In the genomic region with DNA sequence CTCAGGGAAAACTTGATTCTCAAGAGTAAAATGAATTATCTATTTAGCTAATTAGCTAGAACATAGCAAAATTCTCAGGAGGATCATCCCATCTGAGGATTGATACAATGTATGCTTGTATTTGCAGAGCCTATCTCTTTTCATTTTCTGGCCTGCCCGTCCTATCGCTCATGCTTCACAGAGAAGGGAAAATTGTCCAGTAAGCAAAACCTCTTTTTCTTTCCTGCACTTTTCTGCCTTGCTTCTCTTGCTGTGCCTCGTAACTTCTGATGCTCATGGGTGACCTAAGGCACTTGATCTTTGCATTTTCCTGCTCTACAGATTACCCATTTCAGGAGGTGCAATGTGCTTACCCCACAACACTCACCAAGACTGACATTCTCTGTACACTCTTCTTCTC, we compare ENCODE assay signal across 19 cellular contexts.
DNase-seq lines count a peak whose midpoint lies in the region; ATAC-seq, FAIRE-seq and TF ChIP-seq lines count a peak whose summit lies in the region.
"Had no signal": no experiment of that assay in that cellular context is flagged by ENCODE, and none has a peak within 500 bp of the region (broad histone marks: within the 10 kb centered on the region; RNA-seq: fewer than 3 reads in every experiment).

No MANE protein-coding gene starts in this region.

- H3K27me3 ChIP-seq in parathyroid adenoma (ENCODE audit: control insufficient read depth, insufficient read depth, low read length): no peaks in the 10 kb centered on the region
- H3K27me3 ChIP-seq: BLaER1 had no signal

- DNase-seq in COLO829 (ENCODE audit: low spot score) (peak; percentile 6), HTR-8/SVneo (ENCODE audit: insufficient read length, low spot score) (no peak), NCI-H187 (lab: John Stamatoyannopoulos, UW) (no peak)
- DNase-seq: CD4-positive, CD25-positive, alpha-beta regulatory T cell; CD8-positive, alpha-beta T cell; DMS 273 treated with DMSO at 0.1 percent for 48 hours; DMS79; EL; GDM1; GM23248; H9 had no signal

- ATAC-seq in GM19023 (IDR thresholded peaks at IDR 0.05; ENCODE audit: unreplicated experiment) (no peak), GM19455 (IDR thresholded peaks at IDR 0.05; ENCODE audit: unreplicated experiment) (no peak)
- ATAC-seq: CD8-positive, alpha-beta T cell; GM12878; HCT116 had no signal

- peak; percentile 26 for FAIRE-seq in HTR-8/SVneo (lab: Jason Lieb, UNC)
- FAIRE-seq: D721Med, GM12878 had no signal

- no peak overlapping the region for H3K4me2 ChIP-seq in parathyroid adenoma (ENCODE audit: low read length)
- H3K4me2 ChIP-seq: BLaER1 had no signal

- H3K27ac ChIP-seq in parathyroid adenoma: peak overlapping the region; percentile 15
- H3K27ac ChIP-seq: BLaER1, C4-2B, GM23248 had no signal

- H3K4me1 ChIP-seq in parathyroid adenoma: peaks cover 5% of the 10 kb centered on the region
- H3K4me1 ChIP-seq: BLaER1 had no signal

- no peaks in the 10 kb centered on the region for H3K79me2 ChIP-seq in parathyroid adenoma

- no peak for TF ChIP-seq CTCF in parathyroid adenoma (IDR thresholded peaks at IDR 0.05)

- no peak overlapping the region for H3K9ac ChIP-seq in parathyroid adenoma
- H3K9ac ChIP-seq: BLaER1, GM23248 had no signal

- no peaks in the 10 kb centered on the region for H3K36me3 ChIP-seq in parathyroid adenoma (ENCODE audit: control insufficient read depth, insufficient read depth, low read length)
- H3K36me3 ChIP-seq: BLaER1 had no signal

- H3K9me3 ChIP-seq in parathyroid adenoma (ENCODE audit: control insufficient read depth, low read length): no peaks in the 10 kb centered on the region

- peak overlapping the region; percentile 38 for H2AFZ ChIP-seq in parathyroid adenoma
- H2AFZ ChIP-seq: GM23248 had no signal

- no peak overlapping the region for H3K4me3 ChIP-seq in parathyroid adenoma (ENCODE audit: low read depth, low read length)
- H3K4me3 ChIP-seq: BLaER1, GM12878, GM23248 had no signal
